In genomic region chr10:60549686-60550085, GRCh38 we compare ENCODE assay signal across 1 cellular context.
TF ChIP-seq lines count a peak whose summit lies in the region.

No MANE protein-coding gene starts in this region.

TF ChIP-seq in GM23338, 12 proteins besides CTCF, POLR2A, EP300 and RAD21 (continued from another document):
- TF ChIP-seq, protein P1, sequence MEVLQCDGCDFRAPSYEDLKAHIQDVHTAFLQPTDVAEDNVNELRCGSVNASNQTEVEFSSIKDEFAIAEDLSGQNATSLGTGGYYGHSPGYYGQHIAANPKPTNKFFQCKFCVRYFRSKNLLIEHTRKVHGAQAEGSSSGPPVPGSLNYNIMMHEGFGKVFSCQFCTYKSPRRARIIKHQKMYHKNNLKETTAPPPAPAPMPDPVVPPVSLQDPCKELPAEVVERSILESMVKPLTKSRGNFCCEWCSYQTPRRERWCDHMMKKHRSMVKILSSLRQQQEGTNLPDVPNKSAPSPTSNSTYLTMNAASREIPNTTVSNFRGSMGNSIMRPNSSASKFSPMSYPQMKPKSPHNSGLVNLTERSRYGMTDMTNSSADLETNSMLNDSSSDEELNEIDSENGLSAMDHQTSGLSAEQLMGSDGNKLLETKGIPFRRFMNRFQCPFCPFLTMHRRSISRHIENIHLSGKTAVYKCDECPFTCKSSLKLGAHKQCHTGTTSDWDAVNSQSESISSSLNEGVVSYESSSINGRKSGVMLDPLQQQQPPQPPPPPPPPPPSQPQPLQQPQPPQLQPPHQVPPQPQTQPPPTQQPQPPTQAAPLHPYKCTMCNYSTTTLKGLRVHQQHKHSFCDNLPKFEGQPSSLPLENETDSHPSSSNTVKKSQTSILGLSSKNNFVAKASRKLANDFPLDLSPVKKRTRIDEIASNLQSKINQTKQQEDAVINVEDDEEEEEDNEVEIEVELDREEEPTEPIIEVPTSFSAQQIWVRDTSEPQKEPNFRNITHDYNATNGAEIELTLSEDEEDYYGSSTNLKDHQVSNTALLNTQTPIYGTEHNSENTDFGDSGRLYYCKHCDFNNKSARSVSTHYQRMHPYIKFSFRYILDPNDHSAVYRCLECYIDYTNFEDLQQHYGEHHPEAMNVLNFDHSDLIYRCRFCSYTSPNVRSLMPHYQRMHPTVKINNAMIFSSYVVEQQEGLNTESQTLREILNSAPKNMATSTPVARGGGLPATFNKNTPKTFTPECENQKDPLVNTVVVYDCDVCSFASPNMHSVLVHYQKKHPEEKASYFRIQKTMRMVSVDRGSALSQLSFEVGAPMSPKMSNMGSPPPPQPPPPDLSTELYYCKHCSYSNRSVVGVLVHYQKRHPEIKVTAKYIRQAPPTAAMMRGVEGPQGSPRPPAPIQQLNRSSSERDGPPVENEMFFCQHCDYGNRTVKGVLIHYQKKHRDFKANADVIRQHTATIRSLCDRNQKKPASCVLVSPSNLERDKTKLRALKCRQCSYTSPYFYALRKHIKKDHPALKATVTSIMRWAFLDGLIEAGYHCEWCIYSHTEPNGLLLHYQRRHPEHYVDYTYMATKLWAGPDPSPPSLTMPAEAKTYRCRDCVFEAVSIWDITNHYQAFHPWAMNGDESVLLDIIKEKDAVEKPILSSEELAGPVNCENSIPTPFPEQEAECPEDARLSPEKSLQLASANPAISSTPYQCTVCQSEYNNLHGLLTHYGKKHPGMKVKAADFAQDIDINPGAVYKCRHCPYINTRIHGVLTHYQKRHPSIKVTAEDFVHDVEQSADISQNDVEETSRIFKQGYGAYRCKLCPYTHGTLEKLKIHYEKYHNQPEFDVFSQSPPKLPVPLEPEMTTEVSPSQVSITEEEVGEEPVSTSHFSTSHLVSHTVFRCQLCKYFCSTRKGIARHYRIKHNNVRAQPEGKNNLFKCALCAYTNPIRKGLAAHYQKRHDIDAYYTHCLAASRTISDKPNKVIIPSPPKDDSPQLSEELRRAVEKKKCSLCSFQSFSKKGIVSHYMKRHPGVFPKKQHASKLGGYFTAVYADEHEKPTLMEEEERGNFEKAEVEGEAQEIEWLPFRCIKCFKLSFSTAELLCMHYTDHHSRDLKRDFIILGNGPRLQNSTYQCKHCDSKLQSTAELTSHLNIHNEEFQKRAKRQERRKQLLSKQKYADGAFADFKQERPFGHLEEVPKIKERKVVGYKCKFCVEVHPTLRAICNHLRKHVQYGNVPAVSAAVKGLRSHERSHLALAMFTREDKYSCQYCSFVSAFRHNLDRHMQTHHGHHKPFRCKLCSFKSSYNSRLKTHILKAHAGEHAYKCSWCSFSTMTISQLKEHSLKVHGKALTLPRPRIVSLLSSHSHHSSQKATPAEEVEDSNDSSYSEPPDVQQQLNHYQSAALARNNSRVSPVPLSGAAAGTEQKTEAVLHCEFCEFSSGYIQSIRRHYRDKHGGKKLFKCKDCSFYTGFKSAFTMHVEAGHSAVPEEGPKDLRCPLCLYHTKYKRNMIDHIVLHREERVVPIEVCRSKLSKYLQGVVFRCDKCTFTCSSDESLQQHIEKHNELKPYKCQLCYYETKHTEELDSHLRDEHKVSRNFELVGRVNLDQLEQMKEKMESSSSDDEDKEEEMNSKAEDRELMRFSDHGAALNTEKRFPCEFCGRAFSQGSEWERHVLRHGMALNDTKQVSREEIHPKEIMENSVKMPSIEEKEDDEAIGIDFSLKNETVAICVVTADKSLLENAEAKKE (CRISPR knock-in tag; IDR thresholded peaks at IDR 0.05): no peak; the same call in 1 of the 2 replicates
